In the genomic region with DNA sequence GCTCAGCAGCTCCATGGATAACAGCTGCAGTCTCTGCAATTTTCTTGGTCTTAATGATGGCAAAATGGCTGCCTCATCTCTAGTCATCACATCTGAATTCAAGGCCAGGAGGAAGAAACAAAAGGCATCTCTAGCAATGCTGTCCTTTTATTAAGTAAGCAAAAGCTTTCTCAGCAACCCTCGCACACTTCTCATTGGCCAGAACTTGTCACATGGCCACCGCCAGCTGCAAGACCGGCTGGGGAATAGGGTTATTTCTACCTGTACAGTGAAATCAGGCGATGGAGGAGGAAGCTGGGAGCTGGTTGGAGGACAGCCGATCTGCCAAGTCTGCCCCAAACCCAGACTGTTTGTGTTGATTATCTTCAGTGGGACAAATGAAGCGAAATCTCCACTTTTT, we compare ENCODE assay signal across 34 cellular contexts. TPM values are rescaled to one million over a fixed set of nuclear protein-coding genes. Genes with fewer than 3 reads are reported as not detected.
"Had no signal": no experiment of that assay in that cellular context is flagged by ENCODE, and none has a peak within 500 bp of the region (broad histone marks: within the 10 kb centered on the region; RNA-seq: fewer than 3 reads in every experiment).

No MANE protein-coding gene starts in this region.

- FAIRE-seq: endometrium, islet of Langerhans, keratinocyte had no signal

- H3K27me3 ChIP-seq: colonic mucosa, gastrocnemius medialis had no signal

- H3K4me1 ChIP-seq: colonic mucosa, esophagus squamous epithelium, gastrocnemius medialis, left lung, lower lobe of right lung had no signal

- H3K27me3 Mint-ChIP-seq: dendritic cell treated with granulocyte-macrophage colony-stimulating factor and Interleukin-4, amounts not matched to agents 40 ng/mL and 50 ng/mL, for 4 days had no signal

- H3K4me3 ChIP-seq: colonic mucosa, esophagus squamous epithelium, gastrocnemius medialis, heart right ventricle, left lung, lower lobe of right lung, mucosa of descending colon had no signal

- H3K4me1 Mint-ChIP-seq: mesothelial cell of epicardium had no signal

- H3K9me3 ChIP-seq: colonic mucosa, esophagus squamous epithelium, gastrocnemius medialis, heart right ventricle, left lung, lower lobe of right lung, mucosa of descending colon had no signal

- H3K36me3 Mint-ChIP-seq: mesothelial cell of epicardium had no signal

- H3K36me3 ChIP-seq: colonic mucosa, esophagus squamous epithelium, gastrocnemius medialis, heart right ventricle, left lung, lower lobe of right lung had no signal

- DNase-seq: colonic mucosa; cortex of kidney; effector CD8-positive, alpha-beta T cell; effector memory CD8-positive, alpha-beta T cell; endodermal cell; erythroblast; esophagus squamous epithelium; foreskin fibroblast; foreskin melanocyte; gastrocnemius medialis; glutamatergic neuron; head of caudate nucleus; heart right ventricle; hippocampal formation; left cardiac atrium; left lung; left ventricle myocardium superior; lower lobe of right lung; mesenchymal stem cell; mucosa of descending colon had no signal

- H3K4me3 Mint-ChIP-seq: dendritic cell treated with granulocyte-macrophage colony-stimulating factor and Interleukin-4, amounts not matched to agents 40 ng/mL and 50 ng/mL, for 4 days; effector memory CD8-positive, alpha-beta T cell; endodermal cell; mesothelial cell of epicardium had no signal

- H3K27ac Mint-ChIP-seq: dendritic cell treated with granulocyte-macrophage colony-stimulating factor and Interleukin-4, amounts not matched to agents 40 ng/mL and 50 ng/mL, for 4 days; effector memory CD8-positive, alpha-beta T cell; endodermal cell; mesothelial cell of epicardium had no signal

- ATAC-seq: effector memory CD8-positive, alpha-beta T cell; esophagus mucosa; gastrocnemius medialis; heart right ventricle; left cardiac atrium; left ventricle myocardium superior; lower lobe of right lung; mucosa of descending colon had no signal

- H3K27ac ChIP-seq: colonic mucosa, epithelial cell of prostate, gastrocnemius medialis, heart right ventricle, left lung, lower lobe of right lung had no signal

RNA-seq across cellular contexts. Expression of a gene that starts 33.4 kb away (rescaled TPM):
- total RNA-seq: colonic mucosa, dermis microvascular lymphatic vessel endothelial cell, endodermal cell, esophagus mucosa, esophagus squamous epithelium, gastrocnemius medialis, glomerular endothelial cell, heart right ventricle, kidney epithelial cell, left cardiac atrium, left lung, left ventricle myocardium superior, lower leg skin, lower lobe of right lung, lung microvascular endothelial cell, mesenteric fat pad, mesothelial cell of epicardium, mucosa of descending colon, myocyte had no signal
- polyA plus RNA-seq: heart right ventricle, keratinocyte had no signal
